In the genomic region with DNA sequence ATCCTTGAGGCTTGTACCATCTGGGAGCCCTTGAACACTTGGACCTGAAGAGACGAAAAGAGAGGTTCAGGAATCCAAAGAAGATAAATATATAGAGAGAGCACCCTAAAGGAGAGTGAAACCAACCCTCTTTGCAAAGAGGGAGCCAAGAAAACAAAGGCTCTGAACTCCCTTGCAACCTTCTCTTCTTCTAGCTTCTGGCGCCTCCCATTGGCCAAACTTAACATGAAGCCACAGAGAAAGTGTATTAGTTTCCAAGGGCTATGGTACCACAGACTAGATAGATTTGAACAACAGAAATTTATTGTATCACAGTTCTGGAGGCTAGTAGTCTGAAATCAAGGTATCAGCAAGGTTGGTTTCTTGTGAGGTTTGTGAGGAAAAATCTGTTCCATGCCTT, we compare ENCODE assay signal across 11 cellular contexts.
DNase-seq lines count a peak whose midpoint lies in the region; ATAC-seq and TF ChIP-seq lines count a peak whose summit lies in the region.
"Had no signal": no experiment of that assay in that cellular context is flagged by ENCODE, and none has a peak within 500 bp of the region (broad histone marks: within the 10 kb centered on the region; RNA-seq: fewer than 3 reads in every experiment).

No MANE protein-coding gene starts in this region.

- no peaks in the 10 kb centered on the region for H3K9me3 ChIP-seq in sigmoid colon
- H3K9me3 ChIP-seq: breast epithelium, neutrophil had no signal

- no peak overlapping the region for H3K4me3 Mint-ChIP-seq in activated T-cell treated with anti-CD3 and anti-CD28 coated beads, Interleukin-2, amount 50 U/mL, for 24 hours

- H3K4me1 ChIP-seq in sigmoid colon: no peaks in the 10 kb centered on the region
- H3K4me1 ChIP-seq: breast epithelium had no signal

- in situ Hi-C loops in GM13977 (cut with MboI; ENCODE audit: low pct_unique_long_range_greater_than_20kb, low sequenced_read_pairs, unreplicated experiment): no loop called here

- TF ChIP-seq CTCF in GM13977 (IDR thresholded peaks at IDR 0.05; ENCODE audit: extremely low read depth, insufficient read depth, missing control alignments) (peak; percentile 49), sigmoid colon (IDR thresholded peaks at IDR 0.05) (no peak)

- DNase-seq in GM13977 (ENCODE audit: low spot score): no peak
- DNase-seq in NCI-H1092 (lab: John Stamatoyannopoulos, UW): peak; percentile 37
- DNase-seq in astrocyte of the hippocampus (ENCODE audit: low read depth, low spot score): peak; percentile 58
- DNase-seq in lung microvascular endothelial cell (ENCODE audit: low read depth in 2 of 2): peak; percentile 1 to 6
- DNase-seq in superior temporal gyrus (ENCODE audit: extremely low spot score): no peak
- no peak for DNase-seq in activated T-cell treated with anti-CD3 and anti-CD28 coated beads, Interleukin-2, amount 50 U/mL, for 24 hours
- no peak for DNase-seq in sigmoid colon
- DNase-seq: NCI-H510A had no signal

- H3K9me3 Mint-ChIP-seq in activated T-cell treated with anti-CD3 and anti-CD28 coated beads, Interleukin-2, amount 50 U/mL, for 24 hours: peaks cover 13% of the 10 kb centered on the region

- 9 to 18% methylated on average over 2 of the region's 2 CpGs for WGBS in sigmoid colon, 2 donors

- ATAC-seq in HG03097 (IDR thresholded peaks at IDR 0.05; ENCODE audit: low FRiP score, unreplicated experiment): no peak

- no peak for TF ChIP-seq EP300 in sigmoid colon (IDR thresholded peaks at IDR 0.05)

- no peak for TF ChIP-seq POLR2A in sigmoid colon (IDR thresholded peaks at IDR 0.05)

- no peaks in the 10 kb centered on the region for H3K27me3 ChIP-seq in sigmoid colon
- H3K27me3 ChIP-seq: breast epithelium, neutrophil had no signal

- H3K4me3 ChIP-seq in sigmoid colon: no peak overlapping the region
- H3K4me3 ChIP-seq: breast epithelium had no signal

- H3K36me3 ChIP-seq in sigmoid colon: no peaks in the 10 kb centered on the region
- H3K36me3 ChIP-seq: breast epithelium, neutrophil had no signal

- no peak overlapping the region for H3K27ac ChIP-seq in sigmoid colon
- H3K27ac ChIP-seq: breast epithelium, neutrophil had no signal

- intact Hi-C loops in sigmoid colon (cut with DNase I): no loop called here

- no peaks in the 10 kb centered on the region for H3K4me1 Mint-ChIP-seq in activated T-cell treated with anti-CD3 and anti-CD28 coated beads, Interleukin-2, amount 50 U/mL, for 24 hours (ENCODE audit: low read depth)

- H3K27me3 Mint-ChIP-seq in activated T-cell treated with anti-CD3 and anti-CD28 coated beads, Interleukin-2, amount 50 U/mL, for 24 hours: no peaks in the 10 kb centered on the region

- H3K27ac Mint-ChIP-seq in activated T-cell treated with anti-CD3 and anti-CD28 coated beads, Interleukin-2, amount 50 U/mL, for 24 hours: no peak overlapping the region

- no peaks in the 10 kb centered on the region for H3K36me3 Mint-ChIP-seq in activated T-cell treated with anti-CD3 and anti-CD28 coated beads, Interleukin-2, amount 50 U/mL, for 24 hours (ENCODE audit: low read depth)

Comparison
In these comparisons a context has a peak if more than half of its experiments do, and no peak if none do; other contexts are left out.
1. DNase-seq: peak in NCI-H1092 (single experiment), astrocyte of the hippocampus (single experiment) and lung microvascular endothelial cell (2 of 2); none in GM13977 (single experiment), superior temporal gyrus (single experiment), activated T-cell treated with anti-CD3 and anti-CD28 coated beads, Interleukin-2, amount 50 U/mL, for 24 hours (single experiment) and sigmoid colon (single experiment).